ENCODE assay signal across 7 cellular contexts in the genomic region with DNA sequence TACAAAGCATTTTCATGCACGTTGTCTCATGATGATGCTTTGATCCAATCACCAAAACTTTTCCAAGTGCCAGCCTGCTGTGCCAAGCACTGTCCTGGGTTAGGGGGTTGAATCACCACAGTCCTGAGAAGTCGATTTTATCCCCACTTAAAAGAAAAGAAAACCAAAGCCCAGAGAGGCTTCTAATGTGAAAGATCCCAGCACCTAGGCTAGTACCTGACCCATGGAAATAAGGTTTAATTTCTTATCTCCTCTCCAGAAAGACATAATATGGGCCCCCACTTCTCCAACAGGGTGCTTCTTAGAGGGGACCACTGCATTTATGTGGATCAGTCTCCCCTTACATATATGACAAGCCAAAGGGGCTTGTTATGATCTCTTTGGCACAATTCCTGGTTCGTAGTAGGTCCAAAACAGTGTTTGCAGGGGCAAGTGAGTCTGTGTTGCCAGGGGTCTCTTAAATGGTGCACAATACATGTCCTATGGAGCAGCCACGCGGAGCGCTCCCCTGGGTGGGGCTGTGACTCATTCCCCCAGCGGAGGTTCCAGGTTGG. TPM values are rescaled to one million over a fixed set of nuclear protein-coding genes. Genes with fewer than 3 reads are reported as not detected.
A peak's percentile ranks its signal among the peaks of the same experiment; 100 is the strongest.
DNase-seq lines count a peak whose midpoint lies in the region; ATAC-seq lines count a peak whose summit lies in the region.

No MANE protein-coding gene starts in this region.

- H3K27me3 ChIP-seq in HUES6 (ENCODE audit: control insufficient read depth, insufficient read depth, low read length) (peaks cover 20% of the 10 kb centered on the region), iPS-20b (ENCODE audit: insufficient read depth, low read length) (peaks cover 30% of the 10 kb centered on the region)

- POLR2A ChIA-PET in activated CD8-positive, alpha-beta T cell treated with anti-CD3 and anti-CD28 coated beads, Interleukin-2, amount 10 ng/mL, durations not matched to agents 7 days and 5 days (lab: Charles Lee): interaction anchor here (1.3 to 4.3 kb wide), 4 partner anchors 12 to 136 kb away, joined by 4 to 43 read pairs (median 16); partner anchors contain the start of gene DDX6

- peak overlapping the region; percentile 98 for H3K4me3 Mint-ChIP-seq in activated CD8-positive, alpha-beta T cell treated with anti-CD3 and anti-CD28 coated beads, Interleukin-2, amount 10 ng/mL, durations not matched to agents 7 days and 5 days
- peak overlapping the region; percentile 94 to 95 for H3K4me3 Mint-ChIP-seq in stimulated activated naive CD8-positive, alpha-beta T cell treated with anti-CD3 and anti-CD28 coated beads, Interleukin-15, amount 100 ng/mL, for 72 hours

- H3K9me3 Mint-ChIP-seq in activated CD8-positive, alpha-beta T cell treated with anti-CD3 and anti-CD28 coated beads, Interleukin-2, amount 10 ng/mL, durations not matched to agents 7 days and 5 days (ENCODE audit: insufficient read depth): no peaks in the 10 kb centered on the region
- no peaks in the 10 kb centered on the region for H3K9me3 Mint-ChIP-seq in stimulated activated naive CD8-positive, alpha-beta T cell treated with anti-CD3 and anti-CD28 coated beads, Interleukin-15, amount 100 ng/mL, for 72 hours

- no peak overlapping the region for H3K27ac ChIP-seq in HUES6 (ENCODE audit: low read depth, low read length)
- no peak overlapping the region for H3K27ac ChIP-seq in iPS-20b (ENCODE audit: low read length)

- peak overlapping the region; percentile 89 for H3K4me3 ChIP-seq in HUES6 (ENCODE audit: low read depth, low read length)
- H3K4me3 ChIP-seq in iPS-20b (ENCODE audit: low read length): peak overlapping the region; percentile 84

- no peak for ATAC-seq in activated CD8-positive, alpha-beta T cell treated with anti-CD3 and anti-CD28 coated beads, Interleukin-2, amount 10 ng/mL, durations not matched to agents 7 days and 5 days
- ATAC-seq in stimulated activated naive CD8-positive, alpha-beta T cell treated with anti-CD3 and anti-CD28 coated beads, Interleukin-15, amount 100 ng/mL, for 72 hours: no peak
- no peak for ATAC-seq in GM18867 (IDR thresholded peaks at IDR 0.05; ENCODE audit: unreplicated experiment)

- H3K36me3 Mint-ChIP-seq in activated CD8-positive, alpha-beta T cell treated with anti-CD3 and anti-CD28 coated beads, Interleukin-2, amount 10 ng/mL, durations not matched to agents 7 days and 5 days (ENCODE audit: low read depth): peaks cover 16% of the 10 kb centered on the region

- no peak for DNase-seq in activated CD8-positive, alpha-beta T cell treated with anti-CD3 and anti-CD28 coated beads, Interleukin-2, amount 10 ng/mL, durations not matched to agents 7 days and 5 days
- DNase-seq in stimulated activated naive CD8-positive, alpha-beta T cell treated with anti-CD3 and anti-CD28 coated beads, Interleukin-15, amount 100 ng/mL, for 72 hours: no peak
- DNase-seq in central memory CD4-positive, alpha-beta T cell: no peak
- no peak for DNase-seq in activated CD4-positive, CD25-positive, alpha-beta regulatory T cell (lab: John Stamatoyannopoulos, UW)

- H3K4me1 ChIP-seq in HUES6 (ENCODE audit: control insufficient read depth, insufficient read depth, low read length) (peaks cover 42% of the 10 kb centered on the region), iPS-20b (ENCODE audit: insufficient read depth, low read length) (peaks cover 33% of the 10 kb centered on the region)

- H3K27ac Mint-ChIP-seq in activated CD8-positive, alpha-beta T cell treated with anti-CD3 and anti-CD28 coated beads, Interleukin-2, amount 10 ng/mL, durations not matched to agents 7 days and 5 days: peak overlapping the region; percentile 99
- peak overlapping the region in 1 of 2 donors; percentile 97 for H3K27ac Mint-ChIP-seq in stimulated activated naive CD8-positive, alpha-beta T cell treated with anti-CD3 and anti-CD28 coated beads, Interleukin-15, amount 100 ng/mL, for 72 hours

- H3K4me1 Mint-ChIP-seq in activated CD8-positive, alpha-beta T cell treated with anti-CD3 and anti-CD28 coated beads, Interleukin-2, amount 10 ng/mL, durations not matched to agents 7 days and 5 days (ENCODE audit: low read depth): peaks cover 53% of the 10 kb centered on the region
- H3K4me1 Mint-ChIP-seq in stimulated activated naive CD8-positive, alpha-beta T cell treated with anti-CD3 and anti-CD28 coated beads, Interleukin-15, amount 100 ng/mL, for 72 hours: peaks cover 60% of the 10 kb centered on the region

- H3K9ac ChIP-seq in HUES6 (ENCODE audit: low read length): no peak overlapping the region
- H3K9ac ChIP-seq in iPS-20b (ENCODE audit: low read depth, low read length): no peak overlapping the region; the same call in 1 of the 2 replicates

- CTCF ChIA-PET in activated CD8-positive, alpha-beta T cell treated with anti-CD3 and anti-CD28 coated beads, Interleukin-2, amount 10 ng/mL, durations not matched to agents 7 days and 5 days (lab: Charles Lee): interaction anchor here (1.4 to 4.9 kb wide), 4 partner anchors 13 to 137 kb away, joined by 4 to 59 read pairs (median 18); partner anchors contain the start of gene DDX6

- no peaks in the 10 kb centered on the region for H3K27me3 Mint-ChIP-seq in activated CD8-positive, alpha-beta T cell treated with anti-CD3 and anti-CD28 coated beads, Interleukin-2, amount 10 ng/mL, durations not matched to agents 7 days and 5 days (ENCODE audit: low read depth)
- no peaks in the 10 kb centered on the region for H3K27me3 Mint-ChIP-seq in stimulated activated naive CD8-positive, alpha-beta T cell treated with anti-CD3 and anti-CD28 coated beads, Interleukin-15, amount 100 ng/mL, for 72 hours

- no peaks in the 10 kb centered on the region for H3K9me3 ChIP-seq in HUES6 (ENCODE audit: control insufficient read depth, insufficient read depth, low read depth, low read length)
- no peaks in the 10 kb centered on the region for H3K9me3 ChIP-seq in iPS-20b (ENCODE audit: insufficient read depth, low read depth, low read length)

- H3K36me3 ChIP-seq in HUES6 (ENCODE audit: control insufficient read depth, insufficient read depth, low read length): no peaks in the 10 kb centered on the region
- no peaks in the 10 kb centered on the region for H3K36me3 ChIP-seq in iPS-20b (ENCODE audit: insufficient read depth, low read depth, low read length)

RNA-seq across cellular contexts. Expression of gene BCL9L, which starts 1.9 kb away (rescaled TPM):
- total RNA-seq in activated CD8-positive, alpha-beta T cell treated with anti-CD3 and anti-CD28 coated beads, Interleukin-2, amount 10 ng/mL, durations not matched to agents 7 days and 5 days: 10 to 100 TPM; 70.0 to 70.6 TPM

RNA-seq across cellular contexts. Expression of gene UPK2, which starts 28.5 kb away (rescaled TPM):
- total RNA-seq in activated CD8-positive, alpha-beta T cell treated with anti-CD3 and anti-CD28 coated beads, Interleukin-2, amount 10 ng/mL, durations not matched to agents 7 days and 5 days: not detected

RNA-seq across cellular contexts. Expression of gene FOXR1, which starts 43.9 kb away (rescaled TPM):
- not detected for total RNA-seq in activated CD8-positive, alpha-beta T cell treated with anti-CD3 and anti-CD28 coated beads, Interleukin-2, amount 10 ng/mL, durations not matched to agents 7 days and 5 days

RNA-seq across cellular contexts. Expression of gene CXCR5, which starts 43.9 kb away (rescaled TPM):
- under 1 TPM; 0.08 to 0.18 TPM for total RNA-seq in activated CD8-positive, alpha-beta T cell treated with anti-CD3 and anti-CD28 coated beads, Interleukin-2, amount 10 ng/mL, durations not matched to agents 7 days and 5 days
